28 cellular contexts compared by ENCODE assay signal in genomic region chr1:115281143-115281542, GRCh38. TPM values are rescaled to one million over a fixed set of nuclear protein-coding genes. Genes with fewer than 3 reads are reported as not detected.
"Had no signal": no experiment of that assay in that cellular context is flagged by ENCODE, and none has a peak within 500 bp of the region (broad histone marks: within the 10 kb centered on the region; RNA-seq: fewer than 3 reads in every experiment).

No MANE protein-coding gene starts in this region.

- ATAC-seq: activated CD8-positive, alpha-beta memory T cell treated with anti-CD3 and anti-CD28 coated beads, Interleukin-2, amount 10 ng/mL, durations not matched to agents 7 days and 5 days; activated CD8-positive, alpha-beta T cell treated with anti-CD3 and anti-CD28 coated beads, Interleukin-2, amount 10 ng/mL, durations not matched to agents 7 days and 5 days; activated naive CD4-positive, alpha-beta T cell treated with anti-CD3 and anti-CD28 coated beads, Interleukin-2, amount 50 U/mL, for 72 hours; activated naive CD8-positive, alpha-beta T cell treated with anti-CD3 and anti-CD28 coated beads, Interleukin-2, amount 50 U/mL, for 24 hours; WTC11 had no signal

- H3K4me1 ChIP-seq: Peyer's patch, SJCRH30 had no signal

- H3K9me3 ChIP-seq: SJCRH30 had no signal

- H3K27ac ChIP-seq: cardiac muscle cell, KMS-11, Peyer's patch, RWPE1, SJCRH30 had no signal

- H3K27me3 ChIP-seq: cardiac muscle cell, Peyer's patch, SJCRH30 had no signal

- H3K4me2 ChIP-seq: KMS-11 had no signal

- DNase-seq: activated CD4-positive, alpha-beta T cell treated with anti-CD3 and anti-CD28 coated beads for 48 hours; activated CD4-positive, alpha-beta T cell treated with anti-CD3 and anti-CD28 coated beads, Interleukin-2, amount 50 U/mL, for 4 hours; activated CD4-positive, CD25-positive, alpha-beta regulatory T cell treated with anti-CD3 and anti-CD28 coated beads, Interleukin-2, amount 50 U/mL, for 72 hours; activated CD8-positive, alpha-beta memory T cell treated with anti-CD3 and anti-CD28 coated beads, Interleukin-2, amount 10 ng/mL, durations not matched to agents 7 days and 5 days; activated CD8-positive, alpha-beta T cell treated with anti-CD3 and anti-CD28 coated beads, Interleukin-2, amount 10 ng/mL, durations not matched to agents 7 days and 5 days; activated effector memory CD4-positive, alpha-beta T cell treated with anti-CD3 and anti-CD28 coated beads, Interleukin-2, amount 50 U/mL, for 16 hours; activated naive CD4-positive, alpha-beta T cell treated with Interleukin-2 at 50 U/mL for 16 hours; activated naive CD8-positive, alpha-beta T cell treated with anti-CD3 and anti-CD28 coated beads, Interleukin-2, amount 50 U/mL, for 24 hours; activated T-cell treated with anti-CD3 and anti-CD28 coated beads, Interleukin-2, amount 50 U/mL, for 24 hours; amygdala; NCI-H1092; NCI-H1417; NCI-H1694; NCI-H2029; NCI-H345; NCI-H510A; NCI-H526 treated with DMSO at 0.1 percent for 48 hours; NCI-H82; OCI-M1; Peyer's patch; Right ventricle myocardium superior; SJCRH30 had no signal

- H3K4me3 ChIP-seq: cardiac muscle cell, Peyer's patch, SJCRH30 had no signal

- H3K36me3 ChIP-seq: cardiac muscle cell, Peyer's patch, SJCRH30 had no signal

- H3K9ac ChIP-seq: KMS-11 had no signal

RNA-seq across cellular contexts. Expression of gene NGF, which starts 56.9 kb away (rescaled TPM):
- total RNA-seq: activated CD8-positive, alpha-beta memory T cell treated with anti-CD3 and anti-CD28 coated beads, Interleukin-2, amount 10 ng/mL, durations not matched to agents 7 days and 5 days; activated CD8-positive, alpha-beta T cell treated with anti-CD3 and anti-CD28 coated beads, Interleukin-2, amount 10 ng/mL, durations not matched to agents 7 days and 5 days; activated naive CD4-positive, alpha-beta T cell treated with anti-CD3 and anti-CD28 coated beads, Interleukin-2, amount 50 U/mL, for 72 hours; activated T-helper 1 cell treated with anti-CD3 and anti-CD28 coated beads, Interleukin-12 subunit alpha, Interleukin-12 subunit beta, Interleukin-2, Interleukin-4 antibody, amounts not matched to agents 30 ng/mL and 10 ng/mL and 1 ng/mL, durations not matched to agents 14 hours and 24 hours and 36 hours; Peyer's patch had no signal
- polyA plus RNA-seq: cardiac muscle cell had no signal
